In genomic region chr12:122865268-122866231, GRCh38 we compare ENCODE assay signal across 8 cellular contexts. TPM values are rescaled to one million over a fixed set of nuclear protein-coding genes. Genes with fewer than 3 reads are reported as not detected.
DNase-seq lines count a peak whose midpoint lies in the region; ATAC-seq and TF ChIP-seq lines count a peak whose summit lies in the region.

No MANE protein-coding gene starts in this region.

- H3K4me3 ChIP-seq in DND-41 (ENCODE audit: low read depth in 1 of 2, low read length in 2 of 2) (no peak overlapping the region), NB4 (ENCODE audit: low read depth, low read length) (no peak overlapping the region)

- no peak overlapping the region for H3K9ac ChIP-seq in DND-41 (ENCODE audit: low read depth, low read length)

- no peaks in the 10 kb centered on the region for H3K27me3 ChIP-seq in DND-41 (ENCODE audit: insufficient read depth, low read length, poor library complexity)

- H3K9me3 Mint-ChIP-seq in endothelial cell (ENCODE audit: unreplicated experiment): no peaks in the 10 kb centered on the region
- no peaks in the 10 kb centered on the region for H3K9me3 Mint-ChIP-seq in nephron progenitor cell

- no peak for TF ChIP-seq POLR2A in NB4 (IDR thresholded peaks at IDR 0.05; ENCODE audit: extremely low read depth, insufficient read length)

- H3K4me2 ChIP-seq in DND-41 (ENCODE audit: insufficient read depth, low read length): no peak overlapping the region

- peaks cover 9% of the 10 kb centered on the region for H3K27me3 Mint-ChIP-seq in endothelial cell (ENCODE audit: unreplicated experiment)
- H3K27me3 Mint-ChIP-seq in nephron progenitor cell (ENCODE audit: low read depth, poor library complexity): no peaks in the 10 kb centered on the region

- no peak overlapping the region for H2AFZ ChIP-seq in DND-41 (ENCODE audit: low read depth, low read length)

- H3K36me3 Mint-ChIP-seq in endothelial cell (ENCODE audit: low read depth, unreplicated experiment) (peaks cover 27% of the 10 kb centered on the region), nephron progenitor cell (ENCODE audit: low read depth) (peaks cover 26% of the 10 kb centered on the region)

- H3K79me2 ChIP-seq in DND-41 (ENCODE audit: insufficient read depth, low read length): no peaks in the 10 kb centered on the region

- TF ChIP-seq CTCF in DND-41 (IDR thresholded peaks at IDR 0.05; ENCODE audit: borderline replicate concordance, extremely low read depth, low read length, poor library complexity, severe bottlenecking): peak; percentile 55
- TF ChIP-seq CTCF in NB4 (IDR thresholded peaks at IDR 0.05; ENCODE audit: low read depth, low read length): peak; percentile 64
- TF ChIP-seq CTCF in endothelial cell (IDR thresholded peaks at IDR 0.05; ENCODE audit: unreplicated experiment): peak; percentile 40
- TF ChIP-seq CTCF in nephron progenitor cell (IDR thresholded peaks at IDR 0.05): peak; percentile 30

- H3K27ac Mint-ChIP-seq in endothelial cell (ENCODE audit: unreplicated experiment) (peak overlapping the region; percentile 64), nephron progenitor cell (no peak overlapping the region)

- 0 out of 2 replicates have a peak, but pooled peaks cover 15% of the 10 kb centered on the region for H4K20me1 ChIP-seq in DND-41 (ENCODE audit: insufficient read depth, low read length)

- peak; percentile 40; the same call in 1 of the 3 replicates for ATAC-seq in DND-41 (ENCODE audit: insufficient read depth, low read depth)
- no peak for ATAC-seq in HG02623 (IDR thresholded peaks at IDR 0.05; ENCODE audit: unreplicated experiment)
- ATAC-seq in GM19324 (IDR thresholded peaks at IDR 0.05; ENCODE audit: low FRiP score, unreplicated experiment): no peak
- no peak for ATAC-seq in HG03139 (IDR thresholded peaks at IDR 0.05; ENCODE audit: unreplicated experiment)

- H3K4me1 Mint-ChIP-seq in endothelial cell (ENCODE audit: unreplicated experiment) (no peaks in the 10 kb centered on the region), nephron progenitor cell (peaks cover 14% of the 10 kb centered on the region)

- H3K4me3 Mint-ChIP-seq in endothelial cell (ENCODE audit: unreplicated experiment) (no peak overlapping the region), nephron progenitor cell (no peak overlapping the region)

- H3K4me1 ChIP-seq in DND-41 (ENCODE audit: insufficient read depth, low read length): no peaks in the 10 kb centered on the region

- no peak overlapping the region for H3K27ac ChIP-seq in DND-41 (ENCODE audit: low read length)

- peaks cover 74% of the 10 kb centered on the region for H3K36me3 ChIP-seq in DND-41 (ENCODE audit: insufficient read depth, low read length)

- H3K9me3 ChIP-seq in DND-41 (ENCODE audit: insufficient read depth, low read length, severe bottlenecking): no peaks in the 10 kb centered on the region

- peak; percentile 33 for DNase-seq in DND-41
- DNase-seq in NB4 (ENCODE audit: low read depth): peak; percentile 54
- peak; percentile 62 for DNase-seq in endothelial cell (ENCODE audit: low spot score)
- DNase-seq in nephron progenitor cell: no peak
- no peak for DNase-seq in SW480 (ENCODE audit: low spot score)

RNA-seq across cellular contexts. Expression of gene HIP1R, which starts 30.3 kb away (rescaled TPM):
- total RNA-seq in endothelial cell (ENCODE audit: unreplicated experiment): 117 TPM

RNA-seq across cellular contexts. Expression of gene VPS37B, which starts 30.4 kb away (rescaled TPM):
- 13.8 TPM for total RNA-seq in endothelial cell (ENCODE audit: unreplicated experiment)

Comparison
In these comparisons a context has a peak if more than half of its experiments do, and no peak if none do; other contexts are left out.
1. DNase-seq: peak in DND-41 (single experiment), NB4 (single experiment) and endothelial cell (single experiment); none in nephron progenitor cell (single experiment) and SW480 (single experiment).
2. Peak in every context shown above with its lines, with median percentiles within 50 percentile points of each other: CTCF ChIP-seq.